ENCODE assay signal across 2 cellular contexts in the genomic region with DNA sequence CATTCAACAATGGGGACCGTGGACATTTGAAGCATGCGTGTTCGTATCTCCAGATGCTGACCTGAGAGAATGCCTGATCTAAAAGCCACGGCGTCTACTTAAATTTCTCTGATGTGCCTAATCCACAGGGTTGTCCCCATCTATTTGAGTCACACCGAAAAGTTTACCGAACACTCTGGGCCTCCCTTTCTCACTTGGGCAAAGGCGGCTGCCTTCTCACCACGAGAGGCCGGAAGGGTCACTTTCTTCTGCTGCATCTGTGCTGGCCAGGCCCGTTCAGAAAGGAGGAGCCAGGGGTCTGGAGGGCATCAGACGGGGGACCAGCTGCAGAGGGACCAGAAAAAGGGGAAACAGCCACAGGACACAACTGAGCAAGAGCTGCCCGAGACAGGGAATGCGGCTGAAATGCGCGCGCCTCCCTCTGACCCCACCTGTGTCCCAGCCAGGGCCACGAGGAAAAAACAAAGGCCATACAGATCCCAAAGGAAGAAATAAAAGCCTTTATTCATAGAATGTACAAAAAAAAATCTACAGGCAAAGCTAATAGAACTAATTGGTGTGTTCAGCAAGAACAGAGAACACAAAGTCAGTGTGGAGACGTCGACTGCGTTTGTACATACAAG.
TF ChIP-seq lines count a peak whose summit lies in the region.

No MANE protein-coding gene starts in this region.

TF ChIP-seq in A549, 52 proteins besides CTCF, POLR2A, EP300 and RAD21:
- no peak for TF ChIP-seq EHMT2 (IDR thresholded peaks at IDR 0.05; ENCODE audit: low read depth)
- no peak for TF ChIP-seq POLR2AphosphoS2 (conservative IDR thresholded peaks at IDR 0.05; ENCODE audit: low read length)
- no peak for TF ChIP-seq CBX8 (IDR thresholded peaks at IDR 0.05)
- TF ChIP-seq HDAC2 (IDR thresholded peaks at IDR 0.05): no peak
- no peak for TF ChIP-seq MAFK (IDR thresholded peaks at IDR 0.05; ENCODE audit: partially characterized antibody)
- TF ChIP-seq MYC (IDR thresholded peaks at IDR 0.05; ENCODE audit: borderline replicate concordance, low read length): no peak
- no peak for TF ChIP-seq FOSB (CRISPR knock-in tag; IDR thresholded peaks at IDR 0.05)
- no peak for TF ChIP-seq FOXS1 (CRISPR knock-in tag; IDR thresholded peaks at IDR 0.05)
- TF ChIP-seq ZFP36 (IDR thresholded peaks at IDR 0.05; ENCODE audit: borderline replicate concordance, partially characterized antibody): no peak
- no peak for TF ChIP-seq TFCP2L1 (CRISPR knock-in tag; IDR thresholded peaks at IDR 0.05)
- no peak for TF ChIP-seq KDM5A (IDR thresholded peaks at IDR 0.05)
- no peak for TF ChIP-seq NPAS2 (CRISPR knock-in tag; IDR thresholded peaks at IDR 0.05; ENCODE audit: borderline replicate concordance)
- TF ChIP-seq FOSL2 (IDR thresholded peaks at IDR 0.05): no peak
- TF ChIP-seq FOSL2 (CRISPR knock-in tag; IDR thresholded peaks at IDR 0.05): no peak
- no peak for TF ChIP-seq HOXB5 (CRISPR knock-in tag; IDR thresholded peaks at IDR 0.05)
- no peak for TF ChIP-seq ZNF302 (CRISPR knock-in tag; IDR thresholded peaks at IDR 0.05)
TF ChIP-seq in A549: peak in this region for 0.

TF ChIP-seq in IMR-90, 13 proteins besides CTCF, POLR2A, EP300 and RAD21 (continued from another document):
- TF ChIP-seq CHD1 (IDR thresholded peaks at IDR 0.05; ENCODE audit: low read depth, low read length) (no peak), RCOR1 (IDR thresholded peaks at IDR 0.05; ENCODE audit: insufficient replicate concordance, low read length) (no peak), SMC3 (IDR thresholded peaks at IDR 0.05; ENCODE audit: low read depth, low read length) (no peak), NFE2L2 (IDR thresholded peaks at IDR 0.05; ENCODE audit: low read depth, low read length) (no peak), FOS (IDR thresholded peaks at IDR 0.05; ENCODE audit: low read depth, low read length) (no peak), MAZ (IDR thresholded peaks at IDR 0.05; ENCODE audit: borderline replicate concordance, low read depth, low read length) (no peak), MXI1 (IDR thresholded peaks at IDR 0.05; ENCODE audit: borderline replicate concordance, low read depth, low read length) (no peak), BHLHE40 (IDR thresholded peaks at IDR 0.05; ENCODE audit: low read depth, low read length) (no peak), RFX5 (IDR thresholded peaks at IDR 0.05; ENCODE audit: low read depth, low read length) (no peak), MAFK (IDR thresholded peaks at IDR 0.05; ENCODE audit: low read depth, low read length) (no peak)
- TF ChIP-seq, protein P1, sequence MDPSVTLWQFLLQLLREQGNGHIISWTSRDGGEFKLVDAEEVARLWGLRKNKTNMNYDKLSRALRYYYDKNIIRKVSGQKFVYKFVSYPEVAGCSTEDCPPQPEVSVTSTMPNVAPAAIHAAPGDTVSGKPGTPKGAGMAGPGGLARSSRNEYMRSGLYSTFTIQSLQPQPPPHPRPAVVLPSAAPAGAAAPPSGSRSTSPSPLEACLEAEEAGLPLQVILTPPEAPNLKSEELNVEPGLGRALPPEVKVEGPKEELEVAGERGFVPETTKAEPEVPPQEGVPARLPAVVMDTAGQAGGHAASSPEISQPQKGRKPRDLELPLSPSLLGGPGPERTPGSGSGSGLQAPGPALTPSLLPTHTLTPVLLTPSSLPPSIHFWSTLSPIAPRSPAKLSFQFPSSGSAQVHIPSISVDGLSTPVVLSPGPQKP (IDR thresholded peaks at IDR 0.05; ENCODE audit: borderline replicate concordance, low read depth, low read length): no peak
- TF ChIP-seq, protein P2, sequence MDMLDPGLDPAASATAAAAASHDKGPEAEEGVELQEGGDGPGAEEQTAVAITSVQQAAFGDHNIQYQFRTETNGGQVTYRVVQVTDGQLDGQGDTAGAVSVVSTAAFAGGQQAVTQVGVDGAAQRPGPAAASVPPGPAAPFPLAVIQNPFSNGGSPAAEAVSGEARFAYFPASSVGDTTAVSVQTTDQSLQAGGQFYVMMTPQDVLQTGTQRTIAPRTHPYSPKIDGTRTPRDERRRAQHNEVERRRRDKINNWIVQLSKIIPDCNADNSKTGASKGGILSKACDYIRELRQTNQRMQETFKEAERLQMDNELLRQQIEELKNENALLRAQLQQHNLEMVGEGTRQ (IDR thresholded peaks at IDR 0.05; ENCODE audit: low read depth, low read length): no peak
